Comparison of ENCODE assay signal across 20 cellular contexts in genomic region chr7:120947980-120948379, GRCh38.
"Had no signal": no experiment of that assay in that cellular context is flagged by ENCODE, and none has a peak within 500 bp of the region (broad histone marks: within the 10 kb centered on the region; RNA-seq: fewer than 3 reads in every experiment).

No MANE protein-coding gene starts in this region.

- H3K4me3 ChIP-seq: colonic mucosa, esophagus squamous epithelium, gastroesophageal sphincter, left ventricle myocardium inferior, lower lobe of right lung, right atrium auricular region, sigmoid colon, skin epidermis, testis, tibial nerve had no signal

- ATAC-seq: gastroesophageal sphincter; lower lobe of right lung; stimulated activated naive B cell treated with anti-CD40 and anti-IgM and Interleukin-4, amounts not matched to agents 10 μg/mL and 1 μg/mL and 100 μg/mL, for 72 hours; stimulated activated naive CD8-positive, alpha-beta T cell treated with anti-CD3 and anti-CD28 coated beads, Interleukin-15, amount 100 ng/mL, for 72 hours had no signal

- H3K27ac Mint-ChIP-seq: memory B cell; mesothelial cell of epicardium; stimulated activated naive B cell treated with anti-CD40 and anti-IgM and Interleukin-4, amounts not matched to agents 10 μg/mL and 1 μg/mL and 100 μg/mL, for 72 hours; stimulated activated naive CD8-positive, alpha-beta T cell treated with anti-CD3 and anti-CD28 coated beads, Interleukin-15, amount 100 ng/mL, for 72 hours had no signal

- H3K9me3 Mint-ChIP-seq: memory B cell; mesothelial cell of epicardium; stimulated activated naive B cell treated with anti-CD40 and anti-IgM and Interleukin-4, amounts not matched to agents 10 μg/mL and 1 μg/mL and 100 μg/mL, for 72 hours; stimulated activated naive CD8-positive, alpha-beta T cell treated with anti-CD3 and anti-CD28 coated beads, Interleukin-15, amount 100 ng/mL, for 72 hours had no signal

- DNase-seq: colonic mucosa; dermis blood vessel endothelial cell; esophagus squamous epithelium; foreskin fibroblast; glutamatergic neuron; islet precursor cell; left ventricle myocardium inferior; lower lobe of right lung; sigmoid colon; stimulated activated CD4-positive, alpha-beta T cell treated with anti-CD3 and anti-CD28 coated beads, Interleukin-2, amount 100 ng/mL, for 24 hours; stimulated activated CD4-positive, alpha-beta T cell treated with anti-CD3 and anti-CD28 coated beads, Interleukin-4, amount 100 ng/mL, for 4 hours; stimulated activated naive B cell treated with anti-CD40 and anti-IgM and Interleukin-4, amounts not matched to agents 10 μg/mL and 1 μg/mL and 100 μg/mL, for 72 hours; stimulated activated naive CD8-positive, alpha-beta T cell treated with anti-CD3 and anti-CD28 coated beads, Interleukin-15, amount 100 ng/mL, for 72 hours; testis had no signal

- H3K36me3 Mint-ChIP-seq: memory B cell; mesothelial cell of epicardium; stimulated activated naive B cell treated with anti-CD40 and anti-IgM and Interleukin-4, amounts not matched to agents 10 μg/mL and 1 μg/mL and 100 μg/mL, for 72 hours had no signal

- H3K36me3 ChIP-seq: colonic mucosa, esophagus squamous epithelium, gastroesophageal sphincter, left ventricle myocardium inferior, lower lobe of right lung, right atrium auricular region, sigmoid colon, tibial nerve had no signal

- H3K4me1 ChIP-seq: colonic mucosa, testis had no signal

- H3K27me3 ChIP-seq: colonic mucosa, esophagus squamous epithelium, gastroesophageal sphincter, right atrium auricular region, sigmoid colon, testis, tibial nerve had no signal

- H3K27me3 Mint-ChIP-seq: stimulated activated naive B cell treated with anti-CD40 and anti-IgM and Interleukin-4, amounts not matched to agents 10 μg/mL and 1 μg/mL and 100 μg/mL, for 72 hours had no signal

- H3K9me3 ChIP-seq: colonic mucosa, esophagus squamous epithelium, gastroesophageal sphincter, left ventricle myocardium inferior, lower lobe of right lung, right atrium auricular region, sigmoid colon, testis, tibial nerve had no signal

- H3K4me3 Mint-ChIP-seq: memory B cell; mesothelial cell of epicardium; stimulated activated naive B cell treated with anti-CD40 and anti-IgM and Interleukin-4, amounts not matched to agents 10 μg/mL and 1 μg/mL and 100 μg/mL, for 72 hours had no signal
